Comparison of ENCODE assay signal across 11 cellular contexts in genomic region chr15:87874896-87875661, GRCh38.
DNase-seq lines count a peak whose midpoint lies in the region; TF ChIP-seq lines count a peak whose summit lies in the region.
"Had no signal": no experiment of that assay in that cellular context is flagged by ENCODE, and none has a peak within 500 bp of the region (broad histone marks: within the 10 kb centered on the region; RNA-seq: fewer than 3 reads in every experiment).

No MANE protein-coding gene starts in this region.

- H3K9me3 Mint-ChIP-seq in HFFc6 (no peaks in the 10 kb centered on the region), endothelial cell (ENCODE audit: unreplicated experiment) (no peaks in the 10 kb centered on the region)
- H3K9me3 Mint-ChIP-seq in activated T-helper 2 cell treated with anti-CD3 and anti-CD28 coated beads, Interferon-gamma antibody, Interleukin-2, Interleukin-4, amounts not matched to agents 10 μg/mL and 5 μg/mL and 100 μg/mL, durations not matched to agents 14 hours and 24 hours and 36 hours, result no peaks in the 10 kb centered on the region

- no peak for TF ChIP-seq CTCF in HFFc6 (IDR thresholded peaks at IDR 0.05)
- TF ChIP-seq CTCF in endothelial cell (IDR thresholded peaks at IDR 0.05; ENCODE audit: unreplicated experiment), result no peak

- in situ Hi-C loops in ACHN (cut with HindIII; ENCODE audit: low pct_ligation_motif_present, low pct_unique_long_range_greater_than_20kb, low sequenced_read_pairs), result no loop called here

- intact Hi-C loops in activated T-helper 2 cell treated with anti-CD3 and anti-CD28 coated beads, Interferon-gamma antibody, Interleukin-2, Interleukin-4, amounts not matched to agents 10 μg/mL and 5 μg/mL and 100 μg/mL, durations not matched to agents 14 hours and 24 hours and 36 hours (cut with micrococcal nuclease), result no loop called here

- H3K4me1 Mint-ChIP-seq in HFFc6 (ENCODE audit: low read depth), result peaks cover 94% of the 10 kb centered on the region
- peaks cover 2% of the 10 kb centered on the region for H3K4me1 Mint-ChIP-seq in endothelial cell (ENCODE audit: unreplicated experiment)
- H3K4me1 Mint-ChIP-seq in activated T-helper 2 cell treated with anti-CD3 and anti-CD28 coated beads, Interferon-gamma antibody, Interleukin-2, Interleukin-4, amounts not matched to agents 10 μg/mL and 5 μg/mL and 100 μg/mL, durations not matched to agents 14 hours and 24 hours and 36 hours (ENCODE audit: low read depth), result no peaks in the 10 kb centered on the region

- H3K27me3 Mint-ChIP-seq in HFFc6 (ENCODE audit: insufficient read depth) (peaks cover 1% of the 10 kb centered on the region; the same call in 1 of the 2 replicates), endothelial cell (ENCODE audit: unreplicated experiment) (no peaks in the 10 kb centered on the region)
- H3K27me3 Mint-ChIP-seq in activated T-helper 2 cell treated with anti-CD3 and anti-CD28 coated beads, Interferon-gamma antibody, Interleukin-2, Interleukin-4, amounts not matched to agents 10 μg/mL and 5 μg/mL and 100 μg/mL, durations not matched to agents 14 hours and 24 hours and 36 hours (ENCODE audit: low read depth), result no peaks in the 10 kb centered on the region

- H3K36me3 Mint-ChIP-seq in HFFc6 (ENCODE audit: low read depth) (no peaks in the 10 kb centered on the region), endothelial cell (ENCODE audit: low read depth, unreplicated experiment) (no peaks in the 10 kb centered on the region)
- no peaks in the 10 kb centered on the region for H3K36me3 Mint-ChIP-seq in activated T-helper 2 cell treated with anti-CD3 and anti-CD28 coated beads, Interferon-gamma antibody, Interleukin-2, Interleukin-4, amounts not matched to agents 10 μg/mL and 5 μg/mL and 100 μg/mL, durations not matched to agents 14 hours and 24 hours and 36 hours (ENCODE audit: low read depth)

- H3K27ac Mint-ChIP-seq in HFFc6 (peak overlapping the region; percentile 75), endothelial cell (ENCODE audit: unreplicated experiment) (no peak overlapping the region)
- no peak overlapping the region for H3K27ac Mint-ChIP-seq in activated T-helper 2 cell treated with anti-CD3 and anti-CD28 coated beads, Interferon-gamma antibody, Interleukin-2, Interleukin-4, amounts not matched to agents 10 μg/mL and 5 μg/mL and 100 μg/mL, durations not matched to agents 14 hours and 24 hours and 36 hours

- H3K4me3 Mint-ChIP-seq in HFFc6, result no peak overlapping the region
- no peak overlapping the region for H3K4me3 Mint-ChIP-seq in endothelial cell (ENCODE audit: unreplicated experiment)
- H3K4me3 Mint-ChIP-seq in activated T-helper 2 cell treated with anti-CD3 and anti-CD28 coated beads, Interferon-gamma antibody, Interleukin-2, Interleukin-4, amounts not matched to agents 10 μg/mL and 5 μg/mL and 100 μg/mL, durations not matched to agents 14 hours and 24 hours and 36 hours (ENCODE audit: low read depth), result no peak overlapping the region

- DNase-seq in AG08395 (ENCODE audit: low spot score) (peak; percentile 38), HFFc6 (peak; percentile 64), endothelial cell (ENCODE audit: low spot score) (peak; percentile 7), myocyte (ENCODE audit: low read depth) (peak; percentile 2), NCI-H146 (lab: John Stamatoyannopoulos, UW) (no peak), OCI-M1 (lab: John Stamatoyannopoulos, UW) (no peak), ACHN (no peak)
- DNase-seq in activated T-helper 2 cell treated with anti-CD3 and anti-CD28 coated beads, Interferon-gamma antibody, Interleukin-2, Interleukin-4, amounts not matched to agents 10 μg/mL and 5 μg/mL and 100 μg/mL, durations not matched to agents 14 hours and 24 hours and 36 hours (ENCODE audit: low spot score), result no peak
- DNase-seq: BE2C, dermis blood vessel endothelial cell, NCI-H187 had no signal

Comparison
In these comparisons a context has a peak if more than half of its experiments do, and no peak if none do; other contexts are left out.
1. DNase-seq: peak in AG08395 (single experiment), HFFc6 (single experiment), endothelial cell (single experiment) and myocyte (single experiment); none in NCI-H146 (single experiment), OCI-M1 (single experiment), ACHN (single experiment) and activated T-helper 2 cell treated with anti-CD3 and anti-CD28 coated beads, Interferon-gamma antibody, Interleukin-2, Interleukin-4, amounts not matched to agents 10 μg/mL and 5 μg/mL and 100 μg/mL, durations not matched to agents 14 hours and 24 hours and 36 hours (single experiment).